ENCODE assay signal across 36 cellular contexts in the genomic region with DNA sequence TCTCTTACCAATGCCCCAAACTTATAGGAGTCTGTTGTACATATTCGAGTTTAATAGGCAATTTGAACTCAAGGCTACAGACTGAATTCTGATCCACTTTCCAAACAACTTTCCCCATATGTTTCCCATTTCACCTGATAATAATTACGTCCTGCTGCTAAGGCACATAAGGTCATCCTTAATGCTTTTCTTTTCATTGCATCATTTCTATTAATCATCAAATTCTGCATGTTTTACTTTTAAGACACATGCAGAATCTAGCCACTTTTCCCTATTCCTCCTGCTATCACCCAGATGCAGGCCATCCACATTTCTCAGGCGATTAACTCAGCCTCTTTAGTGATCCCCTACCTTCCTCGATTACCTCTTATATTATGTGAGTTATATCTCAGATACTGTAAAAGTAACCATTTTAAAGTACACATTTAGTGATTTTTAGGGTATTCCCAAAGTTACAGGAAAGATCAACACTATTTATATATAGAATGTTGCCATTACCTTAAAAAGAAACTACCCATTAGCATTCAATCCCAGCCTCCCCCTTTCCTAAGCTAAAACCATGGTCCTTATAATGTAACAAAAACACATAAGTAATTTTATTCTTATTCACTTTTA. TPM values are rescaled to one million over a fixed set of nuclear protein-coding genes. Genes with fewer than 3 reads are reported as not detected.
"Had no signal": no experiment of that assay in that cellular context is flagged by ENCODE, and none has a peak within 500 bp of the region (broad histone marks: within the 10 kb centered on the region; RNA-seq: fewer than 3 reads in every experiment).

No MANE protein-coding gene starts in this region.

- H3K4me1 ChIP-seq: body of pancreas, colonic mucosa, esophagus squamous epithelium, heart left ventricle, right lobe of liver, stomach, tibial artery, upper lobe of right lung had no signal

- H3K27ac Mint-ChIP-seq: activated naive CD8-positive, alpha-beta T cell; activated T-cell treated with anti-CD3 and anti-CD28 coated beads, Interleukin-2, amount 50 U/mL, for 72 hours; immature natural killer cell; nephron progenitor cell; progenitor cell of endocrine pancreas; stimulated activated effector memory CD8-positive, alpha-beta T cell treated with anti-CD3 and anti-CD28 coated beads, Interleukin-12 subunit alpha, Interleukin-12 subunit beta, amount 100 ng/mL, for 72 hours; WTC11 had no signal

- H3K36me3 Mint-ChIP-seq: immature natural killer cell; stimulated activated effector memory CD8-positive, alpha-beta T cell treated with anti-CD3 and anti-CD28 coated beads, Interleukin-12 subunit alpha, Interleukin-12 subunit beta, amount 100 ng/mL, for 72 hours had no signal

- H3K9me3 Mint-ChIP-seq: stimulated activated effector memory CD8-positive, alpha-beta T cell treated with anti-CD3 and anti-CD28 coated beads, Interleukin-12 subunit alpha, Interleukin-12 subunit beta, amount 100 ng/mL, for 72 hours had no signal

- H3K9me3 ChIP-seq: body of pancreas, neutrophil, ovary had no signal

- H3K27ac ChIP-seq: body of pancreas, cardiac muscle cell, colonic mucosa, epithelial cell of prostate, esophagus squamous epithelium, heart left ventricle, neutrophil, ovary, right lobe of liver, stomach, tibial artery, upper lobe of right lung had no signal

- H3K4me3 ChIP-seq: body of pancreas, cardiac muscle cell, colonic mucosa, esophagus squamous epithelium, heart left ventricle, ovary, right lobe of liver, stomach, tibial artery, upper lobe of right lung had no signal

- H3K4me3 Mint-ChIP-seq: activated naive CD8-positive, alpha-beta T cell; activated T-cell treated with anti-CD3 and anti-CD28 coated beads, Interleukin-2, amount 50 U/mL, for 72 hours; immature natural killer cell; nephron progenitor cell; stimulated activated effector memory CD8-positive, alpha-beta T cell treated with anti-CD3 and anti-CD28 coated beads, Interleukin-12 subunit alpha, Interleukin-12 subunit beta, amount 100 ng/mL, for 72 hours; T-helper 17 cell; WTC11 had no signal

- ATAC-seq: activated T-cell treated with anti-CD3 and anti-CD28 coated beads, Interleukin-2, amount 50 U/mL, for 72 hours; body of pancreas; heart left ventricle; left colon; right lobe of liver; stimulated activated effector memory CD8-positive, alpha-beta T cell treated with anti-CD3 and anti-CD28 coated beads, Interleukin-12 subunit alpha, Interleukin-12 subunit beta, amount 100 ng/mL, for 72 hours; T-helper 17 cell; upper lobe of right lung; WTC11 had no signal

- H3K27me3 Mint-ChIP-seq: activated naive CD8-positive, alpha-beta T cell; progenitor cell of endocrine pancreas had no signal

- H3K36me3 ChIP-seq: cardiac muscle cell, colonic mucosa, esophagus squamous epithelium, heart left ventricle, neutrophil, ovary, right lobe of liver, stomach, tibial artery, upper lobe of right lung had no signal

- DNase-seq: activated CD4-positive, alpha-beta T cell treated with anti-CD3 and anti-CD28 coated beads, Interleukin-2, amount 50 U/mL, for 1 hour; activated naive CD4-positive, alpha-beta T cell treated with Interleukin-2 at 50 U/mL for 16 hours; activated T-cell treated with anti-CD3 and anti-CD28 coated beads for 4 hours; activated T-cell treated with anti-CD3 and anti-CD28 coated beads, Interleukin-2, amount 50 U/mL, for 72 hours; aorta; body of pancreas; cerebellar nuclear complex; colonic mucosa; effector CD8-positive, alpha-beta T cell; esophagus squamous epithelium; heart left ventricle; hypothalamus; immature natural killer cell; kidney; left colon; mammary epithelial cell; nephron progenitor cell; ovary; right lobe of liver; small intestine; stimulated activated CD4-positive, alpha-beta T cell treated with anti-CD3 and anti-CD28 coated beads, Interleukin-4, amount 100 ng/mL, for 24 hours; stomach; T-helper 17 cell; tibial artery; upper lobe of right lung had no signal

- H3K27me3 ChIP-seq: body of pancreas, cardiac muscle cell, colonic mucosa, esophagus squamous epithelium, heart left ventricle, neutrophil, ovary, stomach, tibial artery, upper lobe of right lung had no signal

- H3K4me1 Mint-ChIP-seq: immature natural killer cell; nephron progenitor cell; stimulated activated effector memory CD8-positive, alpha-beta T cell treated with anti-CD3 and anti-CD28 coated beads, Interleukin-12 subunit alpha, Interleukin-12 subunit beta, amount 100 ng/mL, for 72 hours had no signal

RNA-seq across cellular contexts. Expression of a gene that starts 14.9 kb away (rescaled TPM):
- total RNA-seq: aorta, body of pancreas, cardiac muscle cell, colonic mucosa, dermis microvascular lymphatic vessel endothelial cell, esophagus squamous epithelium, kidney, left colon, liver, mammary epithelial cell, mucosa of gallbladder, ovary, progenitor cell of endocrine pancreas, right lobe of liver, stomach, upper lobe of right lung, WTC11 had no signal
- polyA plus RNA-seq: adipose tissue, aorta, cardiac muscle cell, heart left ventricle, immature natural killer cell, liver, mammary epithelial cell, ovary, small intestine, stomach had no signal
